In the genomic region with DNA sequence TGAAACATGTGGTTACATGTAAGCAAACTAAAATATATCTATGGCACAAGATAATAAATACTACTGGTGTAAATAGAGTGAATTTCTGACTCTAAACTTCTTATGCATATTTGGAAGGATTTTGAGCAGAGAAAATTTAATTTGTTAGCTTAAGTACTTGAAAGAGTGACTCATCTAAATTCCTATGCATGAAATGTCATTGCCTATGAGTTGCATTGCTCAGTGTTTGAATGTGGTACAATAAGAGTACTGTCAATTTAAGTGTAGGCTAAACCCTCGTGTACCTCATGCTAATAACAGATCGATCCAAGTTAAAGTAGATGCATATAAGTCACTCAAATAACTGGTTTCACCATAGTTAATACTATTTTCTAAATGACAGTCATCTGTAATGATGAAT, we compare ENCODE assay signal across 16 cellular contexts. TPM values are rescaled to one million over a fixed set of nuclear protein-coding genes. Genes with fewer than 3 reads are reported as not detected.
A peak's percentile ranks its signal among the peaks of the same experiment; 100 is the strongest.
DNase-seq lines count a peak whose midpoint lies in the region; ATAC-seq and TF ChIP-seq lines count a peak whose summit lies in the region.
"Had no signal": no experiment of that assay in that cellular context is flagged by ENCODE, and none has a peak within 500 bp of the region (broad histone marks: within the 10 kb centered on the region; RNA-seq: fewer than 3 reads in every experiment).

No MANE protein-coding gene starts in this region.

- no peak overlapping the region for H3K27ac ChIP-seq in prostate gland
- H3K27ac ChIP-seq: 22Rv1 had no signal

- no peaks in the 10 kb centered on the region for H3K36me3 ChIP-seq in prostate gland

- no peak for TF ChIP-seq POLR2A in prostate gland (IDR thresholded peaks at IDR 0.05)

- intact Hi-C loops in prostate gland (cut with DNase I): no loop called here

- peak; percentile 73 for ATAC-seq in SK-N-SH treated with all-trans-retinoic acid at 6 μM for 48 hours
- no peak for ATAC-seq in HG02588 (IDR thresholded peaks at IDR 0.05; ENCODE audit: unreplicated experiment)
- ATAC-seq: left colon had no signal

- in situ Hi-C loops in G401 (cut with HindIII; ENCODE audit: low sequenced_read_pairs): no loop called here

- 67% methylated on average over 2 of the region's 2 CpGs for WGBS in prostate gland

- DNase-seq in DMS53 (lab: John Stamatoyannopoulos, UW): peak; percentile 50
- DNase-seq in DMS53 treated with DMSO at 0.1 percent for 48 hours (lab: John Stamatoyannopoulos, UW; ENCODE audit: unreplicated experiment): no peak
- peak; percentile 63 for DNase-seq in fibroblast of the aortic adventitia (ENCODE audit: low read depth)
- DNase-seq in G401 (ENCODE audit: low spot score): no peak
- no peak for DNase-seq in prostate gland (ENCODE audit: low spot score)
- no peak for DNase-seq in NCI-H446 treated with DMSO at 0.1 percent for 48 hours (lab: John Stamatoyannopoulos, UW)
- DNase-seq: activated naive CD4-positive, alpha-beta T cell treated with Interleukin-2 at 50 U/mL for 16 hours; DMS79; left colon; NCI-H1436 treated with DMSO at 0.1 percent for 48 hours; NCI-H526 treated with DMSO at 0.1 percent for 48 hours; RPMI8226 had no signal

- no peaks in the 10 kb centered on the region for H3K27me3 ChIP-seq in prostate gland (replicated peaks; ENCODE audit: insufficient read depth)

- TF ChIP-seq CTCF in fibroblast of the aortic adventitia (IDR thresholded peaks at IDR 0.05; ENCODE audit: insufficient read depth, low read length) (no peak), prostate gland (IDR thresholded peaks at IDR 0.05) (no peak)

- no peaks in the 10 kb centered on the region for H3K9me3 ChIP-seq in prostate gland

- no peaks in the 10 kb centered on the region for H3K4me1 ChIP-seq in prostate gland (replicated peaks)

- no peak overlapping the region for H3K4me3 ChIP-seq in fibroblast of the aortic adventitia (ENCODE audit: low read depth, low read length)
- no peak overlapping the region for H3K4me3 ChIP-seq in prostate gland

TF ChIP-seq in SK-N-SH treated with all-trans-retinoic acid at 6 μM for 48 hours, 23 proteins besides CTCF, POLR2A, EP300 and RAD21:
- TF ChIP-seq TCF4 (CRISPR knock-in tag; IDR thresholded peaks at IDR 0.05; ENCODE audit: borderline replicate concordance) (no peak), ZC3H10 (CRISPR knock-in tag; IDR thresholded peaks at IDR 0.05) (peak; percentile 72), TOX (CRISPR knock-in tag; IDR thresholded peaks at IDR 0.05; ENCODE audit: borderline replicate concordance) (no peak), ZFP3 (CRISPR knock-in tag; IDR thresholded peaks at IDR 0.05) (peak; percentile 16; the same call in 1 of the 2 replicates), GLIS3 (CRISPR knock-in tag; IDR thresholded peaks at IDR 0.05) (no peak), ISL1 (CRISPR knock-in tag; IDR thresholded peaks at IDR 0.05) (peak; percentile 90)
- TF ChIP-seq, protein P1, sequence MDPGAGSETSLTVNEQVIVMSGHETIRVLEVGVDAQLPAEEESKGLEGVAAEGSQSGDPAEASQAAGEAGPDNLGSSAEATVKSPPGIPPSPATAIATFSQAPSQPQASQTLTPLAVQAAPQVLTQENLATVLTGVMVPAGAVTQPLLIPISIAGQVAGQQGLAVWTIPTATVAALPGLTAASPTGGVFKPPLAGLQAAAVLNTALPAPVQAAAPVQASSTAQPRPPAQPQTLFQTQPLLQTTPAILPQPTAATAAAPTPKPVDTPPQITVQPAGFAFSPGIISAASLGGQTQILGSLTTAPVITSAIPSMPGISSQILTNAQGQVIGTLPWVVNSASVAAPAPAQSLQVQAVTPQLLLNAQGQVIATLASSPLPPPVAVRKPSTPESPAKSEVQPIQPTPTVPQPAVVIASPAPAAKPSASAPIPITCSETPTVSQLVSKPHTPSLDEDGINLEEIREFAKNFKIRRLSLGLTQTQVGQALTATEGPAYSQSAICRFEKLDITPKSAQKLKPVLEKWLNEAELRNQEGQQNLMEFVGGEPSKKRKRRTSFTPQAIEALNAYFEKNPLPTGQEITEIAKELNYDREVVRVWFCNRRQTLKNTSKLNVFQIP (CRISPR knock-in tag; IDR thresholded peaks at IDR 0.05; ENCODE audit: borderline replicate concordance, low read depth): 0 out of 2 replicates have a peak, but pooled peaks have one; percentile 55
- TF ChIP-seq, protein P2, sequence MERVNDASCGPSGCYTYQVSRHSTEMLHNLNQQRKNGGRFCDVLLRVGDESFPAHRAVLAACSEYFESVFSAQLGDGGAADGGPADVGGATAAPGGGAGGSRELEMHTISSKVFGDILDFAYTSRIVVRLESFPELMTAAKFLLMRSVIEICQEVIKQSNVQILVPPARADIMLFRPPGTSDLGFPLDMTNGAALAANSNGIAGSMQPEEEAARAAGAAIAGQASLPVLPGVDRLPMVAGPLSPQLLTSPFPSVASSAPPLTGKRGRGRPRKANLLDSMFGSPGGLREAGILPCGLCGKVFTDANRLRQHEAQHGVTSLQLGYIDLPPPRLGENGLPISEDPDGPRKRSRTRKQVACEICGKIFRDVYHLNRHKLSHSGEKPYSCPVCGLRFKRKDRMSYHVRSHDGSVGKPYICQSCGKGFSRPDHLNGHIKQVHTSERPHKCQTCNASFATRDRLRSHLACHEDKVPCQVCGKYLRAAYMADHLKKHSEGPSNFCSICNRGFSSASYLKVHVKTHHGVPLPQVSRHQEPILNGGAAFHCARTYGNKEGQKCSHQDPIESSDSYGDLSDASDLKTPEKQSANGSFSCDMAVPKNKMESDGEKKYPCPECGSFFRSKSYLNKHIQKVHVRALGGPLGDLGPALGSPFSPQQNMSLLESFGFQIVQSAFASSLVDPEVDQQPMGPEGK (CRISPR knock-in tag; IDR thresholded peaks at IDR 0.05; ENCODE audit: borderline replicate concordance): no peak
- TF ChIP-seq, protein P3, sequence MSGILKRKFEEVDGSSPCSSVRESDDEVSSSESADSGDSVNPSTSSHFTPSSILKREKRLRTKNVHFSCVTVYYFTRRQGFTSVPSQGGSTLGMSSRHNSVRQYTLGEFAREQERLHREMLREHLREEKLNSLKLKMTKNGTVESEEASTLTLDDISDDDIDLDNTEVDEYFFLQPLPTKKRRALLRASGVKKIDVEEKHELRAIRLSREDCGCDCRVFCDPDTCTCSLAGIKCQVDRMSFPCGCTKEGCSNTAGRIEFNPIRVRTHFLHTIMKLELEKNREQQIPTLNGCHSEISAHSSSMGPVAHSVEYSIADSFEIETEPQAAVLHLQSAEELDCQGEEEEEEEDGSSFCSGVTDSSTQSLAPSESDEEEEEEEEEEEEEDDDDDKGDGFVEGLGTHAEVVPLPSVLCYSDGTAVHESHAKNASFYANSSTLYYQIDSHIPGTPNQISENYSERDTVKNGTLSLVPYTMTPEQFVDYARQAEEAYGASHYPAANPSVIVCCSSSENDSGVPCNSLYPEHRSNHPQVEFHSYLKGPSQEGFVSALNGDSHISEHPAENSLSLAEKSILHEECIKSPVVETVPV (CRISPR knock-in tag; IDR thresholded peaks at IDR 0.05): no peak
- TF ChIP-seq, protein P4, sequence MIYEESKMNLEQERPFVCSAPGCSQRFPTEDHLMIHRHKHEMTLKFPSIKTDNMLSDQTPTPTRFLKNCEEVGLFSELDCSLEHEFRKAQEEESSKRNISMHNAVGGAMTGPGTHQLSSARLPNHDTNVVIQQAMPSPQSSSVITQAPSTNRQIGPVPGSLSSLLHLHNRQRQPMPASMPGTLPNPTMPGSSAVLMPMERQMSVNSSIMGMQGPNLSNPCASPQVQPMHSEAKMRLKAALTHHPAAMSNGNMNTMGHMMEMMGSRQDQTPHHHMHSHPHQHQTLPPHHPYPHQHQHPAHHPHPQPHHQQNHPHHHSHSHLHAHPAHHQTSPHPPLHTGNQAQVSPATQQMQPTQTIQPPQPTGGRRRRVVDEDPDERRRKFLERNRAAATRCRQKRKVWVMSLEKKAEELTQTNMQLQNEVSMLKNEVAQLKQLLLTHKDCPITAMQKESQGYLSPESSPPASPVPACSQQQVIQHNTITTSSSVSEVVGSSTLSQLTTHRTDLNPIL (CRISPR knock-in tag; IDR thresholded peaks at IDR 0.05; ENCODE audit: low read depth): no peak

RNA-seq across cellular contexts. Expression of a gene that starts 5.3 kb away (rescaled TPM):
- total RNA-seq in fibroblast of the aortic adventitia (ENCODE audit: low replicate concordance) (not detected in 2 replicates), prostate gland (not detected)
- not detected in 2 replicates for total RNA-seq in G401 (2014; rRNA removed; shearing (Covaris generic))
- total RNA-seq: glomerular endothelial cell, left colon had no signal

Comparison
In these comparisons a context has a peak if more than half of its experiments do, and no peak if none do; other contexts are left out.
1. DNase-seq: peak in DMS53 (single experiment) and fibroblast of the aortic adventitia (single experiment); none in DMS53 treated with DMSO at 0.1 percent for 48 hours (single experiment), G401 (single experiment), prostate gland (single experiment) and NCI-H446 treated with DMSO at 0.1 percent for 48 hours (single experiment).